Comparison of ENCODE assay signal across 17 cellular contexts in the genomic region with DNA sequence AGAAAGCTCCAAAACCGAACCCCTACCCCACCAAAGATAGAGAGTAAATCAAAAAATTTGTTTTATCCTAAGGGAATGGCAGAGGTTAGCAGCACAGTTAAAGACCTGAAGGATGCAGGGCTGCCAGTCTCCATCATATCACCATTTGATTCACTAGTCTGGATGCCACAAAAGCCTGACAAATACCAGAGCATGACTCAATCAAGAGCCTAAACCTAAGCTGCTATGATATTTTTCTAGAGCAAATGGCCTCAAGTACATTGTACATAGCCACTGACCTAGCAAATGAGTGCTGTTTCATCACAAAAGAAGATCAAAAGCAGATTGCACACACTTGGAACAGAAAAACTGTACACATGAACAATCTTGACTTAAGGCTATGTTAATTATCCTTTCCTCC. TPM values are rescaled to one million over a fixed set of nuclear protein-coding genes. Genes with fewer than 3 reads are reported as not detected.
DNase-seq lines count a peak whose midpoint lies in the region; ATAC-seq and TF ChIP-seq lines count a peak whose summit lies in the region.
"Had no signal": no experiment of that assay in that cellular context is flagged by ENCODE, and none has a peak within 500 bp of the region (broad histone marks: within the 10 kb centered on the region; RNA-seq: fewer than 3 reads in every experiment).

No MANE protein-coding gene starts in this region.

- H3K56ac ChIP-seq in IMR-90 (ENCODE audit: extremely low read depth, insufficient read depth, low read length), result no peak overlapping the region

- dilution Hi-C loops in IMR-90 (cut with HindIII; ENCODE audit: low sequenced_read_pairs, unreplicated experiment), result no loop called here

- H3K79me1 ChIP-seq in IMR-90 (ENCODE audit: low read depth in 1 of 2, low read length in 2 of 2), result peaks cover 34 to 48% of the 10 kb centered on the region in 2 experiments

- TF ChIP-seq POLR2A in IMR-90 (IDR thresholded peaks at IDR 0.05; ENCODE audit: low read depth, low read length), result no peak
- no peak for TF ChIP-seq POLR2A in body of pancreas (IDR thresholded peaks at IDR 0.05)

- no peak for TF ChIP-seq RAD21 in IMR-90 (IDR thresholded peaks at IDR 0.05; ENCODE audit: low read length)

- H3K27ac ChIP-seq in IMR-90 (ENCODE audit: insufficient read depth, low read length) (no peak overlapping the region), body of pancreas (no peak overlapping the region)
- H3K27ac ChIP-seq: SJCRH30 had no signal

- no peak overlapping the region for H2AFZ ChIP-seq in IMR-90 (replicated peaks; ENCODE audit: low read length, poor library complexity)

- ATAC-seq in IMR-90 (ENCODE audit: low read depth) (no peak), body of pancreas (no peak)

- DNase-seq in IMR-90 (peak; percentile 28), amniotic epithelial cell (ENCODE audit: low read depth) (peak; percentile 79), foreskin fibroblast (peak; percentile 43 to 56), body of pancreas (no peak), SHP77 treated with DMSO at 0.1 percent for 48 hours (lab: John Stamatoyannopoulos, UW) (no peak), T-helper 1 cell (no peak), DMS153 treated with DMSO at 0.1 percent for 48 hours (lab: John Stamatoyannopoulos, UW; ENCODE audit: unreplicated experiment) (no peak)
- DNase-seq: BE2C; CD4-positive, alpha-beta T cell; GF-D8; MM.1S; NCI-H1105; NCI-H187; NCI-H446; NCI-H69; RPMI8226; SJCRH30 had no signal

- H3K23ac ChIP-seq in IMR-90 (ENCODE audit: low read depth, low read length), result no peak overlapping the region

- H3K4me3 ChIP-seq in IMR-90 (ENCODE audit: insufficient read depth, low read depth, low read length), result no peak overlapping the region
- H3K4me3 ChIP-seq in foreskin fibroblast (ENCODE audit: low read depth in 1 of 2, low read length in 2 of 2), result no peak overlapping the region
- H3K4me3 ChIP-seq in body of pancreas, result no peak overlapping the region
- H3K4me3 ChIP-seq: SJCRH30 had no signal

- no peak overlapping the region for H2AK9ac ChIP-seq in IMR-90 (replicated peaks; ENCODE audit: low read depth, low read length, poor library complexity)

- H3K9me3 ChIP-seq in IMR-90 (ENCODE audit: control insufficient read depth, insufficient read depth, low read length) (peaks cover 4% of the 10 kb centered on the region), body of pancreas (no peaks in the 10 kb centered on the region)
- H3K9me3 ChIP-seq: BE2C had no signal

- no peak overlapping the region for H2BK5ac ChIP-seq in IMR-90 (ENCODE audit: low read depth, low read length, poor library complexity, severe bottlenecking)

- no peak overlapping the region for H4K8ac ChIP-seq in IMR-90 (ENCODE audit: low read depth in 2 of 2, low read length in 2 of 2)

- no peak overlapping the region for H3K4ac ChIP-seq in IMR-90 (ENCODE audit: low read depth, low read length)

- no peak overlapping the region for H2AK5ac ChIP-seq in IMR-90 (ENCODE audit: low read depth, low read length)

- no peak overlapping the region for H2BK120ac ChIP-seq in IMR-90 (ENCODE audit: low read depth, low read length)

- H3K4me1 ChIP-seq in IMR-90 (ENCODE audit: control insufficient read depth, insufficient read depth, low read length), result no peaks in the 10 kb centered on the region
- H3K4me1 ChIP-seq in body of pancreas, result no peaks in the 10 kb centered on the region
- H3K4me1 ChIP-seq: SJCRH30 had no signal

- CTCF ChIA-PET in IMR-90 (lab: Yijun Ruan, JAX), result no interaction called here

- H2BK20ac ChIP-seq in IMR-90 (ENCODE audit: low read depth, low read length), result no peak overlapping the region

- peaks cover 9% of the 10 kb centered on the region; the same call in 1 of the 2 replicates for H3K9me1 ChIP-seq in IMR-90 (ENCODE audit: insufficient read depth, low read length)

- no peak overlapping the region for H3K4me2 ChIP-seq in IMR-90 (ENCODE audit: low read depth, low read length)

- BruUV-seq in IMR-90 (replicated peaks; lab: Mats Ljungman, UMichigan), result no TSS peak

- POLR2A ChIA-PET in IMR-90 (lab: Charles Lee; ENCODE audit: unreplicated experiment), result no interaction called here

- no peak overlapping the region for H4K91ac ChIP-seq in IMR-90 (ENCODE audit: insufficient read depth, low read depth, low read length)

- H2BK15ac ChIP-seq in IMR-90 (ENCODE audit: low read depth, low read length), result no peak overlapping the region

- H3K9ac ChIP-seq in IMR-90 (ENCODE audit: low read depth, low read length), result no peak overlapping the region

- H4K5ac ChIP-seq in IMR-90 (ENCODE audit: low read depth, low read length), result no peak overlapping the region

- H3K18ac ChIP-seq in IMR-90 (ENCODE audit: low read depth, low read length), result no peak overlapping the region

- H4K20me1 ChIP-seq in IMR-90 (ENCODE audit: insufficient read depth, low read length), result no peaks in the 10 kb centered on the region

- H3K27me3 ChIP-seq in IMR-90 (ENCODE audit: control insufficient read depth, insufficient read depth, low read length) (no peaks in the 10 kb centered on the region), body of pancreas (peaks cover 0 to 4% of the 10 kb centered on the region in 2 donors)
- H3K27me3 ChIP-seq: BE2C, SJCRH30 had no signal

- TF ChIP-seq CTCF in IMR-90 (conservative IDR thresholded peaks at IDR 0.05; ENCODE audit: low read depth, low read length) (no peak), foreskin fibroblast (IDR thresholded peaks at IDR 0.05; ENCODE audit: low read depth, low read length) (no peak), body of pancreas (IDR thresholded peaks at IDR 0.05) (no peak)

- 0 out of 2 replicates have a peak overlapping the region, but pooled peaks have one; percentile 1 for H3K14ac ChIP-seq in IMR-90 (replicated peaks; ENCODE audit: low read depth, low read length)

- no peaks in the 10 kb centered on the region for H3K36me3 ChIP-seq in IMR-90 (ENCODE audit: control insufficient read depth, insufficient read depth, low read length)
- H3K36me3 ChIP-seq in body of pancreas (replicated peaks in 1 of 2; ENCODE audit: insufficient read depth in 1 of 2, low read depth in 2 of 2), result no peaks in the 10 kb centered on the region
- H3K36me3 ChIP-seq: BE2C, SJCRH30 had no signal

- in situ Hi-C loops in IMR-90 (cut with MboI; ENCODE audit: low sequenced_read_pairs), result no loop called here

- intact Hi-C loops in IMR-90 (cut with micrococcal nuclease), result no loop called here
- intact Hi-C loops in body of pancreas (cut with DNase I), result loop anchor here (10.0 kb wide), 1 partner anchor 113 kb away; no protein-coding TSS in a partner anchor

- WGBS in IMR-90 (ENCODE audit: extremely low coverage in 2 of 2, insufficient read length in 1 of 2), 2 experiments, result no CpG with 5 or more reads among the region's 1 CpG
- 57 to 73% methylated on average over 1 of the region's 1 CpG for WGBS in body of pancreas, 2 donors

TF ChIP-seq in IMR-90, 13 proteins besides CTCF, POLR2A, EP300 and RAD21:
- TF ChIP-seq, protein P1, sequence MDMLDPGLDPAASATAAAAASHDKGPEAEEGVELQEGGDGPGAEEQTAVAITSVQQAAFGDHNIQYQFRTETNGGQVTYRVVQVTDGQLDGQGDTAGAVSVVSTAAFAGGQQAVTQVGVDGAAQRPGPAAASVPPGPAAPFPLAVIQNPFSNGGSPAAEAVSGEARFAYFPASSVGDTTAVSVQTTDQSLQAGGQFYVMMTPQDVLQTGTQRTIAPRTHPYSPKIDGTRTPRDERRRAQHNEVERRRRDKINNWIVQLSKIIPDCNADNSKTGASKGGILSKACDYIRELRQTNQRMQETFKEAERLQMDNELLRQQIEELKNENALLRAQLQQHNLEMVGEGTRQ (IDR thresholded peaks at IDR 0.05; ENCODE audit: low read depth, low read length), result no peak
- TF ChIP-seq BHLHE40 (IDR thresholded peaks at IDR 0.05; ENCODE audit: low read depth, low read length) (no peak), RCOR1 (IDR thresholded peaks at IDR 0.05; ENCODE audit: insufficient replicate concordance, low read length) (no peak), RFX5 (IDR thresholded peaks at IDR 0.05; ENCODE audit: low read depth, low read length) (no peak)

RNA-seq across cellular contexts. Expression of a gene that starts 48.0 kb away (rescaled TPM):
- total RNA-seq in IMR-90 (2012; rRNA removed), result 46.1 and 50.2 TPM in 2 replicates
- 60.9 and 66.4 TPM in 2 replicates for polyA plus RNA-seq in IMR-90 (2012; rRNA removed)
- polyA plus RNA-seq in IMR-90 (2012; cell fraction: cytosol; rRNA removed), result 31.1 and 32.6 TPM in 2 replicates
- 34.6 and 103 TPM in 2 replicates for polyA plus RNA-seq in IMR-90 (2012; cell fraction: nucleus; rRNA removed; ENCODE audit: low replicate concordance)
- total RNA-seq in body of pancreas, result 10 to 100 TPM in 1 of 2 donors, 1 to 10 TPM in 1; 6.5 to 10.5 TPM
- total RNA-seq: CD4-positive, alpha-beta T cell had no signal

Comparison
In these comparisons a context has a peak if more than half of its experiments do, and no peak if none do; other contexts are left out.
1. DNase-seq: peak in IMR-90 (single experiment), amniotic epithelial cell (single experiment) and foreskin fibroblast (2 of 2); none in body of pancreas (0 of 4), SHP77 treated with DMSO at 0.1 percent for 48 hours (single experiment), T-helper 1 cell (0 of 5) and DMS153 treated with DMSO at 0.1 percent for 48 hours (single experiment).